ENCODE assay signal across 25 cellular contexts in the genomic region with DNA sequence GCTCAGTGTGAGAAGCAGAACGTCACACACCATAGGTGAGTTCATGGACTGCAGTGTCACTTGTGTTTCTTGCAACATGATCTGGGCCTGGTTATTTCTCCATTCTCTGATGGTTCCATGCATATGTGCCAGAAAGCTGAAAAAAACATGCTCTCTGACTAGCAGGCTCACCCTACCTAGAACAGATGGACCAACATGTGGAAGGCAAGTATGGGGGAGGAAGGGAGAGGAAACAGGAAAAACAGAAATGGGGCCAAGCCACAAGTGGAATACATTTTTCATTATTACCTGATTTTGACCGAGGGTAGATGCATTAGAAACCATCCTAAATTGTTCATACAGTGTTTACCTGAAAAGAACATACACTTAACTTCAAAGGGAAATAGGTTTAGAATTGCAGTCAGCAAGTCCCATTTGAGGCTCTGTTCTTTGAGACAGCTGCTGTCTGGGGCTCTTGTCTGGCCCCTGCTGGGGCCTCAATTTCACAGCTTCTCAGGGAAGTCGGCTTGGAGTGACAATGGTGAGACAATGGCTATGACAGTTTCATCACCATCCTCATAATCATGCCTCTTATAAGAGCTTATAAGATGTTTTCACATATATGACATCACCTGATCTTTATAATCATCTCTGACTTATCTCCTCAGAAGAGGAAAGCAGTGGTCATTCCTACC.
A peak's percentile ranks its signal among the peaks of the same experiment; 100 is the strongest.
DNase-seq lines count a peak whose midpoint lies in the region; ATAC-seq and TF ChIP-seq lines count a peak whose summit lies in the region.
"Had no signal": no experiment of that assay in that cellular context is flagged by ENCODE, and none has a peak within 500 bp of the region (broad histone marks: within the 10 kb centered on the region; RNA-seq: fewer than 3 reads in every experiment).

No MANE protein-coding gene starts in this region.

- DNase-seq in DMS 273 treated with DMSO at 0.1 percent for 48 hours (lab: John Stamatoyannopoulos, UW) (peak; percentile 87), NCI-H146 (lab: John Stamatoyannopoulos, UW) (peak; percentile 52), NCI-H446 (lab: John Stamatoyannopoulos, UW) (peak; percentile 28 to 76), esophagus squamous epithelium (lab: John Stamatoyannopoulos, UW) (no peak), MCF 10A (ENCODE audit: unreplicated experiment) (no peak), esophagus muscularis mucosa (ENCODE audit: extremely low spot score) (no peak)
- no peak for DNase-seq in stimulated activated CD4-positive, alpha-beta T cell treated with anti-CD3 and anti-CD28 coated beads, Interleukin-12 subunit alpha, Interleukin-12 subunit beta, amount 100 ng/mL, for 4 hours
- DNase-seq: activated B cell treated with CpG ODN at 0.5 μM for 24 hours; aorta; central memory CD4-positive, alpha-beta T cell; dorsolateral prefrontal cortex; EL; heart left ventricle; KBM-7; naive thymus-derived CD8-positive, alpha-beta T cell; NCI-H2081; NK-92 treated with Interleukin-12 subunit alpha and Interleukin-12 subunit beta, amount 100 ng/mL, for 24 hours; occipital lobe; stimulated activated CD4-positive, alpha-beta T cell treated with anti-CD3 and anti-CD28 coated beads, Interleukin-4, amount 100 ng/mL, for 24 hours; stimulated activated naive CD4-positive, alpha-beta T cell treated with Interleukin-2 at 50 U/mL for 16 hours; SW 1271 had no signal

- H3K27me3 Mint-ChIP-seq in MCF 10A (ENCODE audit: insufficient read depth, unreplicated experiment) = no peaks in the 10 kb centered on the region

- H3K27ac ChIP-seq in esophagus squamous epithelium (peak overlapping the region; percentile 63 to 90 (median 82)), esophagus muscularis mucosa (replicated peaks in 1 of 4) (no peak overlapping the region)
- H3K27ac ChIP-seq: dorsolateral prefrontal cortex, heart left ventricle had no signal

- no peak overlapping the region for H3K27ac Mint-ChIP-seq in MCF 10A (ENCODE audit: low read depth, unreplicated experiment)
- H3K27ac Mint-ChIP-seq: activated B cell treated with CpG ODN at 0.5 μM for 24 hours; activated naive CD4-positive, alpha-beta T cell treated with anti-CD3 and anti-CD28 coated beads, Interleukin-2, amount 50 U/mL, for 72 hours; activated T-helper 1 cell treated with anti-CD3 and anti-CD28 coated beads, Interleukin-12 subunit alpha, Interleukin-12 subunit beta, Interleukin-2, Interleukin-4 antibody, amounts not matched to agents 30 ng/mL and 10 ng/mL and 1 ng/mL, durations not matched to agents 14 hours and 24 hours and 36 hours; memory B cell; naive thymus-derived CD8-positive, alpha-beta T cell had no signal

- H3K36me3 ChIP-seq in esophagus squamous epithelium (no peaks in the 10 kb centered on the region), esophagus muscularis mucosa (no peaks in the 10 kb centered on the region)
- H3K36me3 ChIP-seq: heart left ventricle had no signal

- TF ChIP-seq POLR2A in esophagus squamous epithelium (IDR thresholded peaks at IDR 0.05) (no peak), esophagus muscularis mucosa (IDR thresholded peaks at IDR 0.05; ENCODE audit: low read depth) (no peak)

- intact Hi-C loops in esophagus squamous epithelium (cut with DNase I) (no loop called here), MCF 10A (cut with micrococcal nuclease) (loop anchor here (5.0 to 10.0 kb wide), 2 partner anchors 322 to 435 kb away; no protein-coding TSS in a partner anchor), esophagus muscularis mucosa (cut with DNase I) (no loop called here)

- no peak overlapping the region for H3K4me3 Mint-ChIP-seq in MCF 10A (ENCODE audit: unreplicated experiment)
- H3K4me3 Mint-ChIP-seq: activated B cell treated with CpG ODN at 0.5 μM for 24 hours; activated T-helper 1 cell treated with anti-CD3 and anti-CD28 coated beads, Interleukin-12 subunit alpha, Interleukin-12 subunit beta, Interleukin-2, Interleukin-4 antibody, amounts not matched to agents 30 ng/mL and 10 ng/mL and 1 ng/mL, durations not matched to agents 14 hours and 24 hours and 36 hours; memory B cell; naive thymus-derived CD8-positive, alpha-beta T cell had no signal

- TF ChIP-seq CTCF in esophagus squamous epithelium (IDR thresholded peaks at IDR 0.05) (no peak), MCF 10A (IDR thresholded peaks at IDR 0.05; ENCODE audit: unreplicated experiment) (no peak), esophagus muscularis mucosa (IDR thresholded peaks at IDR 0.05) (no peak)

- H3K36me3 Mint-ChIP-seq in MCF 10A (ENCODE audit: insufficient read depth, unreplicated experiment) = no peaks in the 10 kb centered on the region
- H3K36me3 Mint-ChIP-seq: activated naive CD4-positive, alpha-beta T cell treated with anti-CD3 and anti-CD28 coated beads, Interleukin-2, amount 50 U/mL, for 72 hours; memory B cell; naive thymus-derived CD8-positive, alpha-beta T cell had no signal

- H3K4me3 ChIP-seq in esophagus squamous epithelium (no peak overlapping the region), esophagus muscularis mucosa (no peak overlapping the region)
- H3K4me3 ChIP-seq: dorsolateral prefrontal cortex, heart left ventricle had no signal

- H3K27me3 ChIP-seq in esophagus squamous epithelium (no peaks in the 10 kb centered on the region), esophagus muscularis mucosa (no peaks in the 10 kb centered on the region)
- H3K27me3 ChIP-seq: heart left ventricle had no signal

- peaks cover 16% of the 10 kb centered on the region for H3K4me1 Mint-ChIP-seq in MCF 10A (ENCODE audit: insufficient read depth, unreplicated experiment)
- H3K4me1 Mint-ChIP-seq: activated B cell treated with CpG ODN at 0.5 μM for 24 hours, memory B cell had no signal

- POLR2A ChIA-PET in MCF 10A (lab: Yijun Ruan, JAX) = interaction anchor here (0.9 to 2.9 kb wide), 3 partner anchors 11 to 337 kb away, joined by 4 to 20 read pairs (median 4); no protein-coding TSS in a partner anchor

- H3K9me3 ChIP-seq in esophagus squamous epithelium = no peaks in the 10 kb centered on the region
- H3K9me3 ChIP-seq in esophagus muscularis mucosa = no peaks in the 10 kb centered on the region
- H3K9me3 ChIP-seq: heart left ventricle had no signal

- BruUV-seq in MCF 10A (replicated peaks; lab: Mats Ljungman, UMichigan) = no TSS peak

- TF ChIP-seq EP300 in esophagus muscularis mucosa (IDR thresholded peaks at IDR 0.05) = no peak

- H3K4me1 ChIP-seq in esophagus squamous epithelium (peaks cover 18 to 81% (median 41%) of the 10 kb centered on the region in 3 donors), esophagus muscularis mucosa (peaks cover 10 to 19% (median 18%) of the 10 kb centered on the region in 4 donors)

- CTCF ChIA-PET in MCF 10A (lab: Yijun Ruan, JAX) = interaction anchor here (0.8 to 1.2 kb wide), 3 partner anchors 10 to 184 kb away, joined by 3 to 4 read pairs (median 3); no protein-coding TSS in a partner anchor

- H3K9me3 Mint-ChIP-seq in MCF 10A (ENCODE audit: unreplicated experiment) = no peaks in the 10 kb centered on the region
- H3K9me3 Mint-ChIP-seq: activated B cell treated with CpG ODN at 0.5 μM for 24 hours; activated naive CD4-positive, alpha-beta T cell treated with anti-CD3 and anti-CD28 coated beads, Interleukin-2, amount 50 U/mL, for 72 hours; activated T-helper 1 cell treated with anti-CD3 and anti-CD28 coated beads, Interleukin-12 subunit alpha, Interleukin-12 subunit beta, Interleukin-2, Interleukin-4 antibody, amounts not matched to agents 30 ng/mL and 10 ng/mL and 1 ng/mL, durations not matched to agents 14 hours and 24 hours and 36 hours; memory B cell had no signal

- ATAC-seq in HG03521 (IDR thresholded peaks at IDR 0.05; ENCODE audit: unreplicated experiment) = no peak
- ATAC-seq: activated naive CD4-positive, alpha-beta T cell treated with anti-CD3 and anti-CD28 coated beads, Interleukin-2, amount 50 U/mL, for 72 hours; heart left ventricle; naive thymus-derived CD8-positive, alpha-beta T cell had no signal

- 25 to 32% methylated on average over 2 to 3 of the region's 3 CpGs for WGBS in esophagus squamous epithelium, 2 donors
- 70% methylated on average over 3 of the region's 3 CpGs for WGBS in esophagus muscularis mucosa

Comparison
In these comparisons a context has a peak if more than half of its experiments do, and no peak if none do; other contexts are left out.
1. DNase-seq: peak in DMS 273 treated with DMSO at 0.1 percent for 48 hours (single experiment), NCI-H146 (single experiment) and NCI-H446 (2 of 2); none in esophagus squamous epithelium (single experiment), MCF 10A (single experiment), esophagus muscularis mucosa (single experiment) and stimulated activated CD4-positive, alpha-beta T cell treated with anti-CD3 and anti-CD28 coated beads, Interleukin-12 subunit alpha, Interleukin-12 subunit beta, amount 100 ng/mL, for 4 hours (single experiment).
2. H3K27ac ChIP-seq: peak in esophagus squamous epithelium (4 of 4); none in esophagus muscularis mucosa (0 of 4).